In the genomic region with DNA sequence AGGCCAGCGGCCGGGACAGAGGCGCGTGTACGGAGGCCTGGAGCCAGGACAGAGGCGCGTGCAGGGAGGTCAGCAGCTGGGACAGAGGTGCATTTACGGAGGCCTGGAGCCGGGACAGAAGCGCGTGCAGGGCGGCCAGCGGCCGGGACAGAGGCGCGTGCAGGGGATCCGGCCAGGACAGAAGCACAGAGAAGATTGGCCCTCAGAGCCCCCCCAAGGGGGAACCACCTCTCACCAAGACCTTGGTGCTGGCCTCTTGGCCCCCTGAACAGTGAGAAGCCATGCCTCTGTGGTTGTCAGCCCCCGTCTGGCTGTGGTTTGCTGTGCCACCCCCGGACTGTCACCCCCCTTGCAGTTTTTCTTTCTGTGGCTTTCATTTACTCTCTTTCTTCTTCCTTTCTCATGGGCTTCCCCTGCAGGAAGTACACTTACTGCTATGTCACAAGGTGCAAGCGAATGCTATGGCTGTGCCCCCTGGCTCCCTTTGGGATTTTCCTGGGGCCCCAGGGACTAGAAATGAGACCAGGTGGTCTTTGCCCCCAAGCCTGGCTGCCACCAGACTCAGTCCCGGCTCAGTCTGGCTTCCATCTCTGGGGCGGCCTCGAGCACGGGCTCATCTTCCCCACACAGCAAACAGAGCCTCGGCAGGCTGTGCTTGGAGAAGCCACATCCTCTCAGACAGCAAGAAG, we compare ENCODE assay signal across 1 cellular context.
TF ChIP-seq lines count a peak whose summit lies in the region.

No MANE protein-coding gene starts in this region.

TF ChIP-seq in K562, 482 proteins besides CTCF, POLR2A, EP300 and RAD21 (continued from another document):
- TF ChIP-seq, protein P1, sequence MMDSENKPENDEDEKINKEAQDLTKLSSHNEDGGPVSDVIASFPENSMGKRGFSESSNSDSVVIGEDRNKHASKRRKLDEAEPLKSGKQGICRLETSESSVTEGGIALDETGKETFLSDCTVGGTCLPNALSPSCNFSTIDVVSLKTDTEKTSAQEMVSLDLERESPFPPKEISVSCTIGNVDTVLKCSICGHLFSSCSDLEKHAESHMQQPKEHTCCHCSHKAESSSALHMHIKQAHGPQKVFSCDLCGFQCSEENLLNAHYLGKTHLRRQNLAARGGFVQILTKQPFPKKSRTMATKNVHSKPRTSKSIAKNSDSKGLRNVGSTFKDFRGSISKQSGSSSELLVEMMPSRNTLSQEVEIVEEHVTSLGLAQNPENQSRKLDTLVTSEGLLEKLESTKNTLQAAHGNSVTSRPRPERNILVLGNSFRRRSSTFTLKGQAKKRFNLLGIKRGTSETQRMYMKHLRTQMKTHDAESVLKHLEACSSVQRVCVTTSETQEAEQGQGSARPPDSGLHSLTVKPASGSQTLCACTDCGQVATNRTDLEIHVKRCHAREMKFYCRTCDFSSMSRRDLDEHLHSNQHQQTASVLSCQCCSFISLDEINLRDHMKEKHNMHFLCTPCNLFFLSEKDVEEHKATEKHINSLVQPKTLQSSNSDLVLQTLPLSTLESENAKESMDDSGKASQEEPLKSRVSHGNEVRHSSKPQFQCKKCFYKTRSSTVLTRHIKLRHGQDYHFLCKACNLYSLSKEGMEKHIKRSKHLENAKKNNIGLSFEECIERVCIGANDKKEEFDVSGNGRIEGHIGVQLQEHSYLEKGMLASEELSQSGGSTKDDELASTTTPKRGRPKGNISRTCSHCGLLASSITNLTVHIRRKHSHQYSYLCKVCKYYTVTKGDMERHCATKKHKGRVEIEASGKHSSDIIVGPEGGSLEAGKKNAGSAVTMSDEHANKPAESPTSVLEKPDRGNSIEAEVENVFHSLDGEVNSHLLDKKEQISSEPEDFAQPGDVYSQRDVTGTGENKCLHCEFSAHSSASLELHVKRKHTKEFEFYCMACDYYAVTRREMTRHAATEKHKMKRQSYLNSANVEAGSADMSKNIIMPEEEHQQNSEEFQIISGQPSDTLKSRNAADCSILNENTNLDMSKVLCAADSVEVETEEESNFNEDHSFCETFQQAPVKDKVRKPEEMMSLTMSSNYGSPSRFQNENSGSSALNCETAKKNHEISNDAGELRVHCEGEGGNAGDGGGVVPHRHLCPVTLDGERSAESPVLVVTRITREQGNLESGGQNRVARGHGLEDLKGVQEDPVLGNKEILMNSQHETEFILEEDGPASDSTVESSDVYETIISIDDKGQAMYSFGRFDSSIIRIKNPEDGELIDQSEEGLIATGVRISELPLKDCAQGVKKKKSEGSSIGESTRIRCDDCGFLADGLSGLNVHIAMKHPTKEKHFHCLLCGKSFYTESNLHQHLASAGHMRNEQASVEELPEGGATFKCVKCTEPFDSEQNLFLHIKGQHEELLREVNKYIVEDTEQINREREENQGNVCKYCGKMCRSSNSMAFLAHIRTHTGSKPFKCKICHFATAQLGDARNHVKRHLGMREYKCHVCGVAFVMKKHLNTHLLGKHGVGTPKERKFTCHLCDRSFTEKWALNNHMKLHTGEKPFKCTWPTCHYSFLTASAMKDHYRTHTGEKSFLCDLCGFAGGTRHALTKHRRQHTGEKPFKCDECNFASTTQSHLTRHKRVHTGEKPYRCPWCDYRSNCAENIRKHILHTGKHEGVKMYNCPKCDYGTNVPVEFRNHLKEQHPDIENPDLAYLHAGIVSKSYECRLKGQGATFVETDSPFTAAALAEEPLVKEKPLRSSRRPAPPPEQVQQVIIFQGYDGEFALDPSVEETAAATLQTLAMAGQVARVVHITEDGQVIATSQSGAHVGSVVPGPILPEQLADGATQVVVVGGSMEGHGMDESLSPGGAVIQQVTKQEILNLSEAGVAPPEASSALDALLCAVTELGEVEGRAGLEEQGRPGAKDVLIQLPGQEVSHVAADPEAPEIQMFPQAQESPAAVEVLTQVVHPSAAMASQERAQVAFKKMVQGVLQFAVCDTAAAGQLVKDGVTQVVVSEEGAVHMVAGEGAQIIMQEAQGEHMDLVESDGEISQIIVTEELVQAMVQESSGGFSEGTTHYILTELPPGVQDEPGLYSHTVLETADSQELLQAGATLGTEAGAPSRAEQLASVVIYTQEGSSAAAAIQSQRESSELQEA (IDR thresholded peaks at IDR 0.05; ENCODE audit: low read depth) = no peak
- TF ChIP-seq PRPF4 (IDR thresholded peaks at IDR 0.05; ENCODE audit: insufficient read depth, low read depth, low read length, poor library complexity, severe bottlenecking) = no peak
- no peak for TF ChIP-seq MTA3 (IDR thresholded peaks at IDR 0.05; ENCODE audit: borderline replicate concordance)
- TF ChIP-seq HOXB6 (CRISPR knock-in tag; IDR thresholded peaks at IDR 0.05; ENCODE audit: borderline replicate concordance) = no peak
- no peak for TF ChIP-seq TCFL5 (CRISPR knock-in tag; conservative IDR thresholded peaks at IDR 0.05)
- TF ChIP-seq, protein P2, sequence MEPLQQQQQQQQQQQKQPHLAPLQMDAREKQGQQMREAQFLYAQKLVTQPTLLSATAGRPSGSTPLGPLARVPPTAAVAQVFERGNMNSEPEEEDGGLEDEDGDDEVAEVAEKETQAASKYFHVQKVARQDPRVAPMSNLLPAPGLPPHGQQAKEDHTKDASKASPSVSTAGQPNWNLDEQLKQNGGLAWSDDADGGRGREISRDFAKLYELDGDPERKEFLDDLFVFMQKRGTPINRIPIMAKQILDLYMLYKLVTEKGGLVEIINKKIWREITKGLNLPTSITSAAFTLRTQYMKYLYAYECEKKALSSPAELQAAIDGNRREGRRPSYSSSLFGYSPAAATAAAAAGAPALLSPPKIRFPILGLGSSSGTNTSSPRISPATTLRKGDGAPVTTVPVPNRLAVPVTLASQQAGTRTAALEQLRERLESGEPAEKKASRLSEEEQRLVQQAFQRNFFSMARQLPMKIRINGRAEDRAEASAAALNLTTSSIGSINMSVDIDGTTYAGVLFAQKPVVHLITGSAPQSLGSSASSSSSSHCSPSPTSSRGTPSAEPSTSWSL (CRISPR knock-in tag; IDR thresholded peaks at IDR 0.05; ENCODE audit: borderline replicate concordance) = no peak
- TF ChIP-seq DPF2 (IDR thresholded peaks at IDR 0.05) = no peak
- TF ChIP-seq DDX20 (tag; IDR thresholded peaks at IDR 0.05; ENCODE audit: low read depth) = no peak
- TF ChIP-seq, protein P3, sequence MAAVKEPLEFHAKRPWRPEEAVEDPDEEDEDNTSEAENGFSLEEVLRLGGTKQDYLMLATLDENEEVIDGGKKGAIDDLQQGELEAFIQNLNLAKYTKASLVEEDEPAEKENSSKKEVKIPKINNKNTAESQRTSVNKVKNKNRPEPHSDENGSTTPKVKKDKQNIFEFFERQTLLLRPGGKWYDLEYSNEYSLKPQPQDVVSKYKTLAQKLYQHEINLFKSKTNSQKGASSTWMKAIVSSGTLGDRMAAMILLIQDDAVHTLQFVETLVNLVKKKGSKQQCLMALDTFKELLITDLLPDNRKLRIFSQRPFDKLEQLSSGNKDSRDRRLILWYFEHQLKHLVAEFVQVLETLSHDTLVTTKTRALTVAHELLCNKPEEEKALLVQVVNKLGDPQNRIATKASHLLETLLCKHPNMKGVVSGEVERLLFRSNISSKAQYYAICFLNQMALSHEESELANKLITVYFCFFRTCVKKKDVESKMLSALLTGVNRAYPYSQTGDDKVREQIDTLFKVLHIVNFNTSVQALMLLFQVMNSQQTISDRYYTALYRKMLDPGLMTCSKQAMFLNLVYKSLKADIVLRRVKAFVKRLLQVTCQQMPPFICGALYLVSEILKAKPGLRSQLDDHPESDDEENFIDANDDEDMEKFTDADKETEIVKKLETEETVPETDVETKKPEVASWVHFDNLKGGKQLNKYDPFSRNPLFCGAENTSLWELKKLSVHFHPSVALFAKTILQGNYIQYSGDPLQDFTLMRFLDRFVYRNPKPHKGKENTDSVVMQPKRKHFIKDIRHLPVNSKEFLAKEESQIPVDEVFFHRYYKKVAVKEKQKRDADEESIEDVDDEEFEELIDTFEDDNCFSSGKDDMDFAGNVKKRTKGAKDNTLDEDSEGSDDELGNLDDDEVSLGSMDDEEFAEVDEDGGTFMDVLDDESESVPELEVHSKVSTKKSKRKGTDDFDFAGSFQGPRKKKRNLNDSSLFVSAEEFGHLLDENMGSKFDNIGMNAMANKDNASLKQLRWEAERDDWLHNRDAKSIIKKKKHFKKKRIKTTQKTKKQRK (IDR thresholded peaks at IDR 0.05; ENCODE audit: borderline replicate concordance, low read depth, low read length) = no peak
- no peak for TF ChIP-seq ZSCAN29 (IDR thresholded peaks at IDR 0.05)
- TF ChIP-seq SLC30A9 (CRISPR knock-in tag; IDR thresholded peaks at IDR 0.05) = no peak
- TF ChIP-seq, protein P4, sequence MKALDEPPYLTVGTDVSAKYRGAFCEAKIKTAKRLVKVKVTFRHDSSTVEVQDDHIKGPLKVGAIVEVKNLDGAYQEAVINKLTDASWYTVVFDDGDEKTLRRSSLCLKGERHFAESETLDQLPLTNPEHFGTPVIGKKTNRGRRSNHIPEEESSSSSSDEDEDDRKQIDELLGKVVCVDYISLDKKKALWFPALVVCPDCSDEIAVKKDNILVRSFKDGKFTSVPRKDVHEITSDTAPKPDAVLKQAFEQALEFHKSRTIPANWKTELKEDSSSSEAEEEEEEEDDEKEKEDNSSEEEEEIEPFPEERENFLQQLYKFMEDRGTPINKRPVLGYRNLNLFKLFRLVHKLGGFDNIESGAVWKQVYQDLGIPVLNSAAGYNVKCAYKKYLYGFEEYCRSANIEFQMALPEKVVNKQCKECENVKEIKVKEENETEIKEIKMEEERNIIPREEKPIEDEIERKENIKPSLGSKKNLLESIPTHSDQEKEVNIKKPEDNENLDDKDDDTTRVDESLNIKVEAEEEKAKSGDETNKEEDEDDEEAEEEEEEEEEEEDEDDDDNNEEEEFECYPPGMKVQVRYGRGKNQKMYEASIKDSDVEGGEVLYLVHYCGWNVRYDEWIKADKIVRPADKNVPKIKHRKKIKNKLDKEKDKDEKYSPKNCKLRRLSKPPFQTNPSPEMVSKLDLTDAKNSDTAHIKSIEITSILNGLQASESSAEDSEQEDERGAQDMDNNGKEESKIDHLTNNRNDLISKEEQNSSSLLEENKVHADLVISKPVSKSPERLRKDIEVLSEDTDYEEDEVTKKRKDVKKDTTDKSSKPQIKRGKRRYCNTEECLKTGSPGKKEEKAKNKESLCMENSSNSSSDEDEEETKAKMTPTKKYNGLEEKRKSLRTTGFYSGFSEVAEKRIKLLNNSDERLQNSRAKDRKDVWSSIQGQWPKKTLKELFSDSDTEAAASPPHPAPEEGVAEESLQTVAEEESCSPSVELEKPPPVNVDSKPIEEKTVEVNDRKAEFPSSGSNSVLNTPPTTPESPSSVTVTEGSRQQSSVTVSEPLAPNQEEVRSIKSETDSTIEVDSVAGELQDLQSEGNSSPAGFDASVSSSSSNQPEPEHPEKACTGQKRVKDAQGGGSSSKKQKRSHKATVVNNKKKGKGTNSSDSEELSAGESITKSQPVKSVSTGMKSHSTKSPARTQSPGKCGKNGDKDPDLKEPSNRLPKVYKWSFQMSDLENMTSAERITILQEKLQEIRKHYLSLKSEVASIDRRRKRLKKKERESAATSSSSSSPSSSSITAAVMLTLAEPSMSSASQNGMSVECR (CRISPR knock-in tag; IDR thresholded peaks at IDR 0.05) = no peak
- TF ChIP-seq U2AF1 (optimal IDR thresholded peaks at IDR 0.05; ENCODE audit: low read depth, low read length) = no peak
